In the genomic region with DNA sequence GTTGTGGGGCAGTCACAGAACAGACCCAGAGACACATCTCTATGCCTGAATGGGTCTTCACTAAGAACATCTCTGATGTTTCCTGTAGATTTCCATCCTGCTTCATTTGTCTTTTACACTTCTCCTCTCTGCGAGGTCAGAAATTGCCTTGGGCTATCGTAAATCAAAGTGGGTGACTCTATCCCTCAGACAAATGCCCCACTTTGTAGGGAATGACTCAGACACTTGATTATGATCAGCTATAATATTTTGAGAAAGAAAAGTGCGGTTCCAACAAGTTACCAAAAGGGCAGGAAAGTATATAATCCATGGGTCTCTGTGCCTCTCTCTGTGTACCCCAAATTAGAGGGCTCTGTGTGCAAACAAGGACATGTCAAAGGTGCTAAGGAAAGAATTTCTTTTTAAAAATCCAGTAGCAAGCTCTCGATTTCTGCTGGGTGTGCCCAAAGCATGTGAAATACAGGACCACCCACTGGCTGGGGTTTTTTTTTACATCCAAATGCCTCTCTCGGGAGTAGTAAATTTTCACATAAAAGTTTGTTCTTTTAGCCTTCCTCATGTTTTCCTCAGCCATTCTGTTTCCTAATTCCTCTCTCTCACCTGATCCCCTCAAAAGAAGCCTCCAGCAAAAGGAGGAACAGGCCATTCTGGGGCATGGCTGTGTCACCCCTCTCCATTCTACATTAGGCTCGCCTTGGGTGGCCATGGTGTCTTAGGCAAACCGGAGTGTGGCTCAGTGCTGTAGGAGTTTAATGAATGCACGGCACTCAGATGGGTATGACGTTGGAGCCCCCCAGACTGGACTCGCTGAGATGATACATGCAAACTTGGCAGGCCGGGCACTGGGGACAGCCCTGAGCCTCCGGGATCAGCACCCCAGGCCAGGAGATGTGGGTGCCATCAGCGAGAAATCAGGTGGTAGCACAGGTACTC, we compare ENCODE assay signal across 1 cellular context.
TF ChIP-seq lines count a peak whose summit lies in the region.

No MANE protein-coding gene starts in this region.

TF ChIP-seq in H1, 55 proteins besides CTCF, POLR2A, EP300 and RAD21:
- TF ChIP-seq NANOG (IDR thresholded peaks at IDR 0.05; ENCODE audit: insufficient read depth, low read depth, low read length, poor library complexity, severe bottlenecking) (no peak), FOSL1 (IDR thresholded peaks at IDR 0.05; ENCODE audit: insufficient read depth, low read depth, low read length) (no peak), SIN3A (conservative IDR thresholded peaks at IDR 0.05 in 1 of 2, IDR thresholded peaks at IDR 0.05 in 1 of 2; ENCODE audit: low read depth in 1 of 2, low read length in 2 of 2) (no peak), TBP (IDR thresholded peaks at IDR 0.05; ENCODE audit: low read depth, low read length) (no peak), KDM5A (IDR thresholded peaks at IDR 0.05; ENCODE audit: low read length) (no peak), SRF (IDR thresholded peaks at IDR 0.05; ENCODE audit: low read depth, low read length) (no peak), TEAD4 (IDR thresholded peaks at IDR 0.05; ENCODE audit: low read depth, low read length) (no peak), TAF7 (optimal IDR thresholded peaks at IDR 0.05; ENCODE audit: borderline replicate concordance, low read depth, low read length) (no peak), MAFK (IDR thresholded peaks at IDR 0.05; ENCODE audit: low read depth, low read length) (no peak)
